Comparison of ENCODE assay signal across 1 cellular context in the genomic region with DNA sequence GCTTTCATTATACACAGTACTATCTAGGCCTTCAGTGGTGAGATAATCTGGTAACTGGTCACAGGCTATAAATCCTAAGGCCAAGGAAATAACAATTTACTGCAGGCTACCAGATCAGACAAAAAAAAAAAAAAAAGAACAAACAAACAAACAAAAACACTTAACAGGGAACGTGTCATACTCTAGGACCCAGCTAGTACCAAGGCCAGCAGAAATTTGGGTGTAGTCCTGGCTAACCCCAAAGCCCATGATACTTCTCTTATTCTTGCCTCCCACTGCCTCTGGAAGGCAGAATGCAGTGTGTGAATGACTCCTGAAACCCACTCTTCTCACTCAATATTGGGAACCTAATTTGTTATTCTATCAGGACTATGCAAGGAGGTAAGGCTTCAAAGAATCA.
TF ChIP-seq lines count a peak whose summit lies in the region.

No MANE protein-coding gene starts in this region.

TF ChIP-seq in H1, 55 proteins besides CTCF, POLR2A, EP300 and RAD21:
- TF ChIP-seq CEBPB (IDR thresholded peaks at IDR 0.05; ENCODE audit: low read depth, low read length) (no peak), FOSL1 (IDR thresholded peaks at IDR 0.05; ENCODE audit: insufficient read depth, low read depth, low read length) (peak; percentile 66; the same call in 1 of the 2 replicates)
